In the genomic region with DNA sequence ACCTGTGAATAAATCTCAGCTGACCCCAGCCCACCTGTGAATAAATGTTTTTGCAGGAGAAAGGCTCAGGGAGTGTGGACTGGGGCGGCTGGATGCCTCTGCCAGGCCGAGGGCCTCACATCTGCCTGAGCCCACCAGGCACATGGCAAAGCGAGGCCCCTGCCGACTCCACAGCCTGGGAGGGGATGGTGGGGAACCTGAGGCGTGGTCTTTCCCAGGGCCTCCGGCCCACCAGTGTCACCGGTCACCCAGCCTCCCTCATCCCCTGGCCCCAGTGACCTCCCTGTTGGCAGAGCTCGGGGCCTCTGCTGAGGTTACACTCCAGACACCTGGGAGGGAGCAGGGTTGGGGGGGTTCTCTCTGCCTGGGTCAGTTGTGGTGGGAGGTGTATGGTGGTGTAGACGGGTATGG, we compare ENCODE assay signal across 20 cellular contexts. TPM values are rescaled to one million over a fixed set of nuclear protein-coding genes. Genes with fewer than 3 reads are reported as not detected.
DNase-seq lines count a peak whose midpoint lies in the region; ATAC-seq and TF ChIP-seq lines count a peak whose summit lies in the region.
"Had no signal": no experiment of that assay in that cellular context is flagged by ENCODE, and none has a peak within 500 bp of the region (broad histone marks: within the 10 kb centered on the region; RNA-seq: fewer than 3 reads in every experiment).

No MANE protein-coding gene starts in this region.

- peaks cover 8% of the 10 kb centered on the region for H3K36me3 ChIP-seq in osteoblast (ENCODE audit: insufficient read depth, low read length)

- H3K27me3 Mint-ChIP-seq in activated naive CD8-positive, alpha-beta T cell treated with anti-CD3 and anti-CD28 coated beads, Interleukin-2, amount 10 ng/mL, durations not matched to agents 7 days and 5 days = no peaks in the 10 kb centered on the region
- H3K27me3 Mint-ChIP-seq in activated naive CD8-positive, alpha-beta T cell treated with anti-CD3 and anti-CD28 coated beads for 36 hours = no peaks in the 10 kb centered on the region
- no peaks in the 10 kb centered on the region for H3K27me3 Mint-ChIP-seq in chondrocyte (ENCODE audit: low read depth)
- H3K27me3 Mint-ChIP-seq: CD4-positive, alpha-beta T cell had no signal

- H3K4me3 ChIP-seq in osteoblast (ENCODE audit: insufficient read depth, low read length) = no peak overlapping the region
- H3K4me3 ChIP-seq: BLaER1, GM23338, PC-9 had no signal

- H3K79me2 ChIP-seq in osteoblast (ENCODE audit: insufficient read depth, low read length) = peaks cover 4% of the 10 kb centered on the region

- no peaks in the 10 kb centered on the region for H3K36me3 Mint-ChIP-seq in activated naive CD8-positive, alpha-beta T cell treated with anti-CD3 and anti-CD28 coated beads, Interleukin-2, amount 10 ng/mL, durations not matched to agents 7 days and 5 days
- peaks cover 2% of the 10 kb centered on the region for H3K36me3 Mint-ChIP-seq in activated naive CD8-positive, alpha-beta T cell treated with anti-CD3 and anti-CD28 coated beads for 36 hours
- no peaks in the 10 kb centered on the region for H3K36me3 Mint-ChIP-seq in chondrocyte (ENCODE audit: low read depth)

- H3K4me2 ChIP-seq in osteoblast (ENCODE audit: insufficient read depth, low read length) = no peak overlapping the region
- H3K4me2 ChIP-seq: BLaER1, GM23338, PC-9 had no signal

- no peaks in the 10 kb centered on the region for H3K4me1 ChIP-seq in osteoblast (ENCODE audit: insufficient read depth, low read length)

- H3K4me3 Mint-ChIP-seq in activated naive CD8-positive, alpha-beta T cell treated with anti-CD3 and anti-CD28 coated beads, Interleukin-2, amount 10 ng/mL, durations not matched to agents 7 days and 5 days = no peak overlapping the region
- H3K4me3 Mint-ChIP-seq in activated naive CD8-positive, alpha-beta T cell treated with anti-CD3 and anti-CD28 coated beads for 36 hours = no peak overlapping the region
- H3K4me3 Mint-ChIP-seq in chondrocyte (ENCODE audit: unreplicated experiment) = no peak overlapping the region
- H3K4me3 Mint-ChIP-seq: CD4-positive, alpha-beta T cell; GM23338; H9; HFFc6 had no signal

- TF ChIP-seq CTCF in chondrocyte (IDR thresholded peaks at IDR 0.05) = no peak
- no peak for TF ChIP-seq CTCF in osteoblast (IDR thresholded peaks at IDR 0.05; ENCODE audit: extremely low read depth, low read depth, low read length)

- ATAC-seq in activated naive CD8-positive, alpha-beta T cell treated with anti-CD3 and anti-CD28 coated beads, Interleukin-2, amount 10 ng/mL, durations not matched to agents 7 days and 5 days (ENCODE audit: low read depth) = no peak
- ATAC-seq in HG02588 (IDR thresholded peaks at IDR 0.05; ENCODE audit: unreplicated experiment) = no peak
- ATAC-seq: GM23338 had no signal

- no peaks in the 10 kb centered on the region for H3K9me3 ChIP-seq in osteoblast (ENCODE audit: low read depth, low read length)

- no peak overlapping the region for H2AFZ ChIP-seq in osteoblast (ENCODE audit: low read length)
- H2AFZ ChIP-seq: GM23338, PC-9 had no signal

- H4K20me1 ChIP-seq in osteoblast (ENCODE audit: insufficient read depth, low read length) = peaks cover 11% of the 10 kb centered on the region

- no peak overlapping the region for H3K27ac ChIP-seq in osteoblast (ENCODE audit: low read depth, low read length)
- H3K27ac ChIP-seq: BLaER1, PC-9 had no signal

- POLR2A ChIA-PET in activated naive CD8-positive, alpha-beta T cell treated with anti-CD3 and anti-CD28 coated beads, Interleukin-2, amount 10 ng/mL, durations not matched to agents 7 days and 5 days (lab: Charles Lee) = no interaction called here

- peak; percentile 26 for DNase-seq in activated naive CD8-positive, alpha-beta T cell treated with anti-CD3 and anti-CD28 coated beads, Interleukin-2, amount 10 ng/mL, durations not matched to agents 7 days and 5 days
- DNase-seq in activated naive CD8-positive, alpha-beta T cell treated with anti-CD3 and anti-CD28 coated beads for 36 hours = no peak
- DNase-seq in 8988T (peak; percentile 32), chondrocyte (ENCODE audit: low spot score) (peak; percentile 62), osteoblast (ENCODE audit: insufficient read length, low spot score, missing footprints) (peak; percentile 81), hippocampal formation (lab: John Stamatoyannopoulos, UW) (no peak)
- DNase-seq: CD4-positive, alpha-beta T cell; H9; HFFc6; NCI-H1048; NCI-H1417; NCI-H1694; NCI-H2029 treated with DMSO at 0.1 percent for 48 hours; NCI-H2227 treated with DMSO at 0.1 percent for 48 hours; NCI-H526 treated with DMSO at 0.1 percent for 48 hours; PC-9; SHP77 had no signal

- no peak overlapping the region for H3K27ac Mint-ChIP-seq in activated naive CD8-positive, alpha-beta T cell treated with anti-CD3 and anti-CD28 coated beads, Interleukin-2, amount 10 ng/mL, durations not matched to agents 7 days and 5 days
- no peak overlapping the region for H3K27ac Mint-ChIP-seq in activated naive CD8-positive, alpha-beta T cell treated with anti-CD3 and anti-CD28 coated beads for 36 hours
- no peak overlapping the region for H3K27ac Mint-ChIP-seq in chondrocyte (ENCODE audit: unreplicated experiment)
- H3K27ac Mint-ChIP-seq: CD4-positive, alpha-beta T cell; GM23338; H9; HFFc6 had no signal

- peaks cover 1% of the 10 kb centered on the region for H3K4me1 Mint-ChIP-seq in activated naive CD8-positive, alpha-beta T cell treated with anti-CD3 and anti-CD28 coated beads, Interleukin-2, amount 10 ng/mL, durations not matched to agents 7 days and 5 days
- H3K4me1 Mint-ChIP-seq in activated naive CD8-positive, alpha-beta T cell treated with anti-CD3 and anti-CD28 coated beads for 36 hours = no peaks in the 10 kb centered on the region
- no peaks in the 10 kb centered on the region for H3K4me1 Mint-ChIP-seq in chondrocyte (ENCODE audit: low read depth)
- H3K4me1 Mint-ChIP-seq: GM23338, H9 had no signal

- no peaks in the 10 kb centered on the region for H3K27me3 ChIP-seq in osteoblast (ENCODE audit: insufficient read depth, low read length)
- H3K27me3 ChIP-seq: BLaER1 had no signal

- H3K9me3 Mint-ChIP-seq in activated naive CD8-positive, alpha-beta T cell treated with anti-CD3 and anti-CD28 coated beads, Interleukin-2, amount 10 ng/mL, durations not matched to agents 7 days and 5 days = no peaks in the 10 kb centered on the region
- H3K9me3 Mint-ChIP-seq in activated naive CD8-positive, alpha-beta T cell treated with anti-CD3 and anti-CD28 coated beads for 36 hours = no peaks in the 10 kb centered on the region
- no peaks in the 10 kb centered on the region for H3K9me3 Mint-ChIP-seq in chondrocyte (ENCODE audit: low read depth)
- H3K9me3 Mint-ChIP-seq: CD4-positive, alpha-beta T cell; H9; HFFc6 had no signal

RNA-seq across cellular contexts. Expression of a gene that starts 8.2 kb away (rescaled TPM):
- total RNA-seq in activated naive CD8-positive, alpha-beta T cell treated with anti-CD3 and anti-CD28 coated beads, Interleukin-2, amount 10 ng/mL, durations not matched to agents 7 days and 5 days = 10 to 100 TPM; 29.3 to 29.4 TPM
- 10 to 100 TPM; 54.2 to 59.2 TPM for total RNA-seq in activated naive CD8-positive, alpha-beta T cell treated with anti-CD3 and anti-CD28 coated beads for 36 hours
- total RNA-seq in chondrocyte (14.4 to 16.0 TPM (median 14.7 TPM) in 3 replicates), osteoblast (7.7 and 11.2 TPM in 2 replicates)

RNA-seq across cellular contexts. Expression of a gene that starts 8.3 kb away (rescaled TPM):
- 10 to 100 TPM; 31.9 to 33.5 TPM for total RNA-seq in activated naive CD8-positive, alpha-beta T cell treated with anti-CD3 and anti-CD28 coated beads, Interleukin-2, amount 10 ng/mL, durations not matched to agents 7 days and 5 days
- total RNA-seq in activated naive CD8-positive, alpha-beta T cell treated with anti-CD3 and anti-CD28 coated beads for 36 hours = 10 to 100 TPM; 32.4 to 34.8 TPM
- total RNA-seq in chondrocyte = 7.9 to 10.1 TPM (median 9.6 TPM) in 3 replicates
- 6.2 and 7.4 TPM in 2 replicates for total RNA-seq in osteoblast

Comparison
In these comparisons a context has a peak if more than half of its experiments do, and no peak if none do; other contexts are left out.
1. DNase-seq: peak in activated naive CD8-positive, alpha-beta T cell treated with anti-CD3 and anti-CD28 coated beads, Interleukin-2, amount 10 ng/mL, durations not matched to agents 7 days and 5 days (single experiment), 8988T (single experiment), chondrocyte (single experiment) and osteoblast (single experiment); none in activated naive CD8-positive, alpha-beta T cell treated with anti-CD3 and anti-CD28 coated beads for 36 hours (single experiment) and hippocampal formation (0 of 2).